Comparison of ENCODE assay signal across 23 cellular contexts in the genomic region with DNA sequence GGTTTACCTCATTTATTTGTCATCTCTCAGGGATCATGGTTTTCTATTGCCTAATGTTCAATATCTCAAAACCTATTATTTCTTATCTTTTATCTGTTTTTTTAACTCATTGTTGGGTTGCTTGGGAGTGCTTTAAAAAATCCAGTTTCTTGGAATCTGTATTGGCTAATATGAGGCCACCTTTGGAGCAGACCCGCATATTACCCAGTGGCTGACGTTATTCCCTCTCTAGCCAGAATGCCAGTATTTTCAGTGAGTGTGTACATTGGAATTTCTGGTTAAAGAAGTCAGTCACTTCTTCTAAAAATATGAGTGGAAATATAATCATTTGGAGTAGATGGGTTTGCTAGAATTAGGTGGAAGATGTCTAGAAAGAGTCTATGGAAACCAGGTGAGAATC. TPM values are rescaled to one million over a fixed set of nuclear protein-coding genes. Genes with fewer than 3 reads are reported as not detected.
DNase-seq lines count a peak whose midpoint lies in the region; ATAC-seq and TF ChIP-seq lines count a peak whose summit lies in the region.
"Had no signal": no experiment of that assay in that cellular context is flagged by ENCODE, and none has a peak within 500 bp of the region (broad histone marks: within the 10 kb centered on the region; RNA-seq: fewer than 3 reads in every experiment).

No MANE protein-coding gene starts in this region.

- no peaks in the 10 kb centered on the region for H3K79me2 ChIP-seq in osteoblast (ENCODE audit: insufficient read depth, low read length)

- H4K20me1 ChIP-seq in osteoblast (ENCODE audit: insufficient read depth, low read length), result no peaks in the 10 kb centered on the region
- H4K20me1 ChIP-seq: BLaER1 had no signal

- no peaks in the 10 kb centered on the region for H3K36me3 ChIP-seq in osteoblast (ENCODE audit: insufficient read depth, low read length)
- H3K36me3 ChIP-seq: BE2C, BLaER1 had no signal

- H2AFZ ChIP-seq in osteoblast (ENCODE audit: low read length), result no peak overlapping the region

- no peaks in the 10 kb centered on the region for H3K9me3 ChIP-seq in osteoblast (ENCODE audit: low read depth, low read length)
- H3K9me3 ChIP-seq: BE2C had no signal

- ATAC-seq in GM18858 (IDR thresholded peaks at IDR 0.05; ENCODE audit: unreplicated experiment), result no peak
- ATAC-seq: GM12878 had no signal

- no peak for TF ChIP-seq CTCF in osteoblast (IDR thresholded peaks at IDR 0.05; ENCODE audit: extremely low read depth, low read depth, low read length)

- peaks cover 8% of the 10 kb centered on the region for H3K4me1 ChIP-seq in osteoblast (ENCODE audit: insufficient read depth, low read length)
- H3K4me1 ChIP-seq: BE2C had no signal

- peak overlapping the region; percentile 3 for H3K27ac ChIP-seq in osteoblast (ENCODE audit: low read depth, low read length)
- H3K27ac ChIP-seq: BLaER1 had no signal

- DNase-seq in EL (peak; percentile 22), HCEC 1CT (peak; percentile 29), osteoblast (ENCODE audit: insufficient read length, low spot score, missing footprints) (no peak), GDM1 (lab: John Stamatoyannopoulos, UW) (no peak), LoVo (ENCODE audit: low spot score) (no peak), NCI-H187 treated with DMSO at 0.1 percent for 48 hours (lab: John Stamatoyannopoulos, UW) (no peak)
- DNase-seq: 8988T; ACHN; BE2C; C1 segment of cervical spinal cord; CD4-positive, alpha-beta memory T cell; CD4-positive, CD25-positive, alpha-beta regulatory T cell; CD8-positive, alpha-beta memory T cell; COR-L47; DMS 273 treated with DMSO at 0.1 percent for 48 hours; DMS153; DMS53; DMS79; DND-41 had no signal

- no peak overlapping the region for H3K4me3 ChIP-seq in osteoblast (ENCODE audit: insufficient read depth, low read length)
- H3K4me3 ChIP-seq: BLaER1, GM12878 had no signal

- H3K27me3 ChIP-seq in osteoblast (ENCODE audit: insufficient read depth, low read length), result no peaks in the 10 kb centered on the region
- H3K27me3 ChIP-seq: BLaER1 had no signal

- no peak overlapping the region for H3K4me2 ChIP-seq in osteoblast (ENCODE audit: insufficient read depth, low read length)
- H3K4me2 ChIP-seq: BLaER1 had no signal

RNA-seq across cellular contexts. Expression of a gene that starts 38.3 kb away (rescaled TPM):
- under 0.01 TPM in 1 of 2 replicates, not detected in the other for total RNA-seq in osteoblast
- total RNA-seq: CD4-positive, alpha-beta memory T cell; CD4-positive, CD25-positive, alpha-beta regulatory T cell; CD8-positive, alpha-beta memory T cell; Daoy; GM12878 had no signal

Comparison
In these comparisons a context has a peak if more than half of its experiments do, and no peak if none do; other contexts are left out.
1. DNase-seq: peak in EL (single experiment) and HCEC 1CT (single experiment); none in osteoblast (single experiment), GDM1 (single experiment), LoVo (single experiment) and NCI-H187 treated with DMSO at 0.1 percent for 48 hours (single experiment).